1 cellular context compared by ENCODE assay signal in genomic region chr6:26464416-26465131, GRCh38.
A peak's percentile ranks its signal among the peaks of the same experiment; 100 is the strongest.
TF ChIP-seq lines count a peak whose summit lies in the region.

No MANE protein-coding gene starts in this region.

TF ChIP-seq in IMR-90, 13 proteins besides CTCF, POLR2A, EP300 and RAD21 (continued from another document):
- peak; percentile 13; the same call in 1 of the 2 replicates for TF ChIP-seq MAFK (IDR thresholded peaks at IDR 0.05; ENCODE audit: low read depth, low read length)
